In the genomic region with DNA sequence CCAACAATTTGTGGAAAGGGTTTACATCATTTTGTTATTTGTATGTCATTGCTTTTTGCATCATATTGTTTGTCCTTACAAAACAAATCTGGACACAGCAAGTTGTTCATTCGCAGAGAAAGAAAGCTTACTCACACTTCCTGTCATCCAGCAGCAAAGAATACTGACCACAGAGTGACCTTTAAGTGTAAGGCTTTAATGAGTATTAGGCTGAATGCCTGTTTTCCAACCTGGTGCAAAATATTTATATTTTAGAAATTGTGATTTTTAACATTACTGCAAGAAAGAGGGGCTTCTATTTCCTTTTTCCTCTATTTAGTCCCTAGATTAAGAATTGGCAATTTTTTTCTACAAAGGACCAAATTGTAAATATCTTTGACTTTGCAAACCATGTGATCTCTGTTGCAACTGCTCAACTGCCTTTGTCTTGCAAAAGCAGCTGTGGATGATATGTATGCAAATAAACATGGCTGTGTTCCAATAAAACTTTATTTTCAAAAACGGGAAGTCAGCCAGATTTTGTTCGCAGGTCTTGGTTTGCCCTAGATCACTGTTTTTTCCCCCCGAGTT, we compare ENCODE assay signal across 12 cellular contexts. TPM values are rescaled to one million over a fixed set of nuclear protein-coding genes. Genes with fewer than 3 reads are reported as not detected.
A peak's percentile ranks its signal among the peaks of the same experiment; 100 is the strongest.
DNase-seq lines count a peak whose midpoint lies in the region; ATAC-seq and TF ChIP-seq lines count a peak whose summit lies in the region.
"Had no signal": no experiment of that assay in that cellular context is flagged by ENCODE, and none has a peak within 500 bp of the region (broad histone marks: within the 10 kb centered on the region; RNA-seq: fewer than 3 reads in every experiment).

No MANE protein-coding gene starts in this region.

- H3K9me3 Mint-ChIP-seq in GM23338, result no peaks in the 10 kb centered on the region
- no peaks in the 10 kb centered on the region for H3K9me3 Mint-ChIP-seq in activated naive CD4-positive, alpha-beta T cell treated with anti-CD3 and anti-CD28 coated beads, Interleukin-2, amount 50 U/mL, for 72 hours

- peaks cover 5% of the 10 kb centered on the region; the same call in 1 of the 2 replicates for H3F3A ChIP-seq in GM23338 (replicated peaks; ENCODE audit: low read depth)

- no peaks in the 10 kb centered on the region for H3K36me3 Mint-ChIP-seq in GM23338 (ENCODE audit: low read depth)
- H3K36me3 Mint-ChIP-seq in activated naive CD4-positive, alpha-beta T cell treated with anti-CD3 and anti-CD28 coated beads, Interleukin-2, amount 50 U/mL, for 72 hours, result no peaks in the 10 kb centered on the region

- H3K27me3 ChIP-seq in GM23338 (ENCODE audit: insufficient read depth), result 0 out of 2 replicates have a peak, but pooled peaks cover 3% of the 10 kb centered on the region
- H3K27me3 ChIP-seq: gastrocnemius medialis had no signal

- no peaks in the 10 kb centered on the region for H3K9me2 ChIP-seq in GM23338 (ENCODE audit: insufficient read depth)

- H3K4me1 ChIP-seq in GM23338 (ENCODE audit: insufficient read depth), result peaks cover 25% of the 10 kb centered on the region

- no peak overlapping the region for H3K4me3 Mint-ChIP-seq in GM23338

- DNase-seq in GM23338 (ENCODE audit: low spot score) (no peak), OCI-M1 (lab: John Stamatoyannopoulos, UW) (peak; percentile 87), erythroblast (lab: John Stamatoyannopoulos, UW) (peak; percentile 5 to 21), pulmonary artery endothelial cell (ENCODE audit: low read depth, low spot score) (peak; percentile 67)
- DNase-seq in activated naive CD4-positive, alpha-beta T cell treated with anti-CD3 and anti-CD28 coated beads, Interleukin-2, amount 50 U/mL, for 72 hours (ENCODE audit: low spot score in 2 of 2), result no peak
- no peak for DNase-seq in activated naive CD4-positive, alpha-beta T cell treated with anti-CD3 and anti-CD28 coated beads, Interleukin-2, amount 50 U/mL, for 16 hours
- DNase-seq: activated effector memory CD4-positive, alpha-beta T cell treated with anti-CD3 and anti-CD28 coated beads, Interleukin-2, amount 50 U/mL, for 16 hours; gastrocnemius medialis; GF-D8; NCI-H2171 had no signal

- peaks cover 2% of the 10 kb centered on the region for H3K27me3 Mint-ChIP-seq in GM23338 (ENCODE audit: insufficient read depth, low read depth, poor library complexity)

- H2AFZ ChIP-seq in GM23338, result peak overlapping the region; percentile 77; the same call in 1 of the 2 replicates

- no peaks in the 10 kb centered on the region for H3K79me2 ChIP-seq in GM23338 (replicated peaks; ENCODE audit: insufficient read depth)

- TF ChIP-seq POLR2A in erythroblast (IDR thresholded peaks at IDR 0.05; ENCODE audit: low read length), result no peak

- no peak for TF ChIP-seq CTCF in GM23338 (conservative IDR thresholded peaks at IDR 0.05; ENCODE audit: low read depth in 2 of 2)

- no peak overlapping the region for H3K4me2 ChIP-seq in GM23338

- no peak overlapping the region for H3K27ac Mint-ChIP-seq in GM23338
- no peak overlapping the region for H3K27ac Mint-ChIP-seq in activated naive CD4-positive, alpha-beta T cell treated with anti-CD3 and anti-CD28 coated beads, Interleukin-2, amount 50 U/mL, for 72 hours

- H3K27ac ChIP-seq in GM23338 (ENCODE audit: low read depth), result no peak overlapping the region

- peaks cover 38% of the 10 kb centered on the region for H3K4me1 Mint-ChIP-seq in GM23338

- ATAC-seq in GM23338 (no peak), GM21423 (IDR thresholded peaks at IDR 0.05; ENCODE audit: unreplicated experiment) (no peak), HG02759 (IDR thresholded peaks at IDR 0.05; ENCODE audit: unreplicated experiment) (no peak)
- no peak for ATAC-seq in activated naive CD4-positive, alpha-beta T cell treated with anti-CD3 and anti-CD28 coated beads, Interleukin-2, amount 50 U/mL, for 72 hours
- ATAC-seq: gastrocnemius medialis had no signal

- H3K36me3 ChIP-seq in GM23338 (ENCODE audit: insufficient read depth), result no peaks in the 10 kb centered on the region
- H3K36me3 ChIP-seq: gastrocnemius medialis had no signal

- H4K20me1 ChIP-seq in GM23338 (replicated peaks; ENCODE audit: insufficient read depth), result no peaks in the 10 kb centered on the region

- H3K4me3 ChIP-seq in GM23338, result no peak overlapping the region
- H3K4me3 ChIP-seq: gastrocnemius medialis had no signal

TF ChIP-seq in GM23338, 12 proteins besides CTCF, POLR2A, EP300 and RAD21 (continues in another document):
- TF ChIP-seq ZNF331 (CRISPR knock-in tag; IDR thresholded peaks at IDR 0.05; ENCODE audit: low read depth), result no peak
- TF ChIP-seq EZH2 (IDR thresholded peaks at IDR 0.05; ENCODE audit: low read depth, unreplicated experiment), result no peak
- TF ChIP-seq, protein P1, sequence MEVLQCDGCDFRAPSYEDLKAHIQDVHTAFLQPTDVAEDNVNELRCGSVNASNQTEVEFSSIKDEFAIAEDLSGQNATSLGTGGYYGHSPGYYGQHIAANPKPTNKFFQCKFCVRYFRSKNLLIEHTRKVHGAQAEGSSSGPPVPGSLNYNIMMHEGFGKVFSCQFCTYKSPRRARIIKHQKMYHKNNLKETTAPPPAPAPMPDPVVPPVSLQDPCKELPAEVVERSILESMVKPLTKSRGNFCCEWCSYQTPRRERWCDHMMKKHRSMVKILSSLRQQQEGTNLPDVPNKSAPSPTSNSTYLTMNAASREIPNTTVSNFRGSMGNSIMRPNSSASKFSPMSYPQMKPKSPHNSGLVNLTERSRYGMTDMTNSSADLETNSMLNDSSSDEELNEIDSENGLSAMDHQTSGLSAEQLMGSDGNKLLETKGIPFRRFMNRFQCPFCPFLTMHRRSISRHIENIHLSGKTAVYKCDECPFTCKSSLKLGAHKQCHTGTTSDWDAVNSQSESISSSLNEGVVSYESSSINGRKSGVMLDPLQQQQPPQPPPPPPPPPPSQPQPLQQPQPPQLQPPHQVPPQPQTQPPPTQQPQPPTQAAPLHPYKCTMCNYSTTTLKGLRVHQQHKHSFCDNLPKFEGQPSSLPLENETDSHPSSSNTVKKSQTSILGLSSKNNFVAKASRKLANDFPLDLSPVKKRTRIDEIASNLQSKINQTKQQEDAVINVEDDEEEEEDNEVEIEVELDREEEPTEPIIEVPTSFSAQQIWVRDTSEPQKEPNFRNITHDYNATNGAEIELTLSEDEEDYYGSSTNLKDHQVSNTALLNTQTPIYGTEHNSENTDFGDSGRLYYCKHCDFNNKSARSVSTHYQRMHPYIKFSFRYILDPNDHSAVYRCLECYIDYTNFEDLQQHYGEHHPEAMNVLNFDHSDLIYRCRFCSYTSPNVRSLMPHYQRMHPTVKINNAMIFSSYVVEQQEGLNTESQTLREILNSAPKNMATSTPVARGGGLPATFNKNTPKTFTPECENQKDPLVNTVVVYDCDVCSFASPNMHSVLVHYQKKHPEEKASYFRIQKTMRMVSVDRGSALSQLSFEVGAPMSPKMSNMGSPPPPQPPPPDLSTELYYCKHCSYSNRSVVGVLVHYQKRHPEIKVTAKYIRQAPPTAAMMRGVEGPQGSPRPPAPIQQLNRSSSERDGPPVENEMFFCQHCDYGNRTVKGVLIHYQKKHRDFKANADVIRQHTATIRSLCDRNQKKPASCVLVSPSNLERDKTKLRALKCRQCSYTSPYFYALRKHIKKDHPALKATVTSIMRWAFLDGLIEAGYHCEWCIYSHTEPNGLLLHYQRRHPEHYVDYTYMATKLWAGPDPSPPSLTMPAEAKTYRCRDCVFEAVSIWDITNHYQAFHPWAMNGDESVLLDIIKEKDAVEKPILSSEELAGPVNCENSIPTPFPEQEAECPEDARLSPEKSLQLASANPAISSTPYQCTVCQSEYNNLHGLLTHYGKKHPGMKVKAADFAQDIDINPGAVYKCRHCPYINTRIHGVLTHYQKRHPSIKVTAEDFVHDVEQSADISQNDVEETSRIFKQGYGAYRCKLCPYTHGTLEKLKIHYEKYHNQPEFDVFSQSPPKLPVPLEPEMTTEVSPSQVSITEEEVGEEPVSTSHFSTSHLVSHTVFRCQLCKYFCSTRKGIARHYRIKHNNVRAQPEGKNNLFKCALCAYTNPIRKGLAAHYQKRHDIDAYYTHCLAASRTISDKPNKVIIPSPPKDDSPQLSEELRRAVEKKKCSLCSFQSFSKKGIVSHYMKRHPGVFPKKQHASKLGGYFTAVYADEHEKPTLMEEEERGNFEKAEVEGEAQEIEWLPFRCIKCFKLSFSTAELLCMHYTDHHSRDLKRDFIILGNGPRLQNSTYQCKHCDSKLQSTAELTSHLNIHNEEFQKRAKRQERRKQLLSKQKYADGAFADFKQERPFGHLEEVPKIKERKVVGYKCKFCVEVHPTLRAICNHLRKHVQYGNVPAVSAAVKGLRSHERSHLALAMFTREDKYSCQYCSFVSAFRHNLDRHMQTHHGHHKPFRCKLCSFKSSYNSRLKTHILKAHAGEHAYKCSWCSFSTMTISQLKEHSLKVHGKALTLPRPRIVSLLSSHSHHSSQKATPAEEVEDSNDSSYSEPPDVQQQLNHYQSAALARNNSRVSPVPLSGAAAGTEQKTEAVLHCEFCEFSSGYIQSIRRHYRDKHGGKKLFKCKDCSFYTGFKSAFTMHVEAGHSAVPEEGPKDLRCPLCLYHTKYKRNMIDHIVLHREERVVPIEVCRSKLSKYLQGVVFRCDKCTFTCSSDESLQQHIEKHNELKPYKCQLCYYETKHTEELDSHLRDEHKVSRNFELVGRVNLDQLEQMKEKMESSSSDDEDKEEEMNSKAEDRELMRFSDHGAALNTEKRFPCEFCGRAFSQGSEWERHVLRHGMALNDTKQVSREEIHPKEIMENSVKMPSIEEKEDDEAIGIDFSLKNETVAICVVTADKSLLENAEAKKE (CRISPR knock-in tag; IDR thresholded peaks at IDR 0.05), result no peak
- no peak for TF ChIP-seq NANOG (IDR thresholded peaks at IDR 0.05; ENCODE audit: borderline replicate concordance)
- TF ChIP-seq EZH2phosphoT487 (IDR thresholded peaks at IDR 0.05; ENCODE audit: unreplicated experiment), result no peak
- TF ChIP-seq CREB1 (CRISPR knock-in tag; IDR thresholded peaks at IDR 0.05; ENCODE audit: low read depth), result no peak

RNA-seq across cellular contexts. Expression of a gene that starts 27.8 kb away (rescaled TPM):
- 439 and 441 TPM in 2 replicates for total RNA-seq in GM23338 (2014; rRNA removed; shearing (Covaris generic))
- polyA plus RNA-seq in GM23338 (2016; fragmentation: Nextera tagmentation; extraction: Ambion mirVana), result 309 and 317 TPM in 2 replicates
- 1,760 and 1,777 TPM in 2 replicates for total RNA-seq in pulmonary artery endothelial cell
- 10 to 100 TPM; 37.4 to 74.7 TPM for total RNA-seq in activated naive CD4-positive, alpha-beta T cell treated with anti-CD3 and anti-CD28 coated beads, Interleukin-2, amount 50 U/mL, for 72 hours

Comparison
In these comparisons a context has a peak if more than half of its experiments do, and no peak if none do; other contexts are left out.
1. DNase-seq: peak in OCI-M1 (single experiment), erythroblast (2 of 2) and pulmonary artery endothelial cell (single experiment); none in GM23338 (single experiment), activated naive CD4-positive, alpha-beta T cell treated with anti-CD3 and anti-CD28 coated beads, Interleukin-2, amount 50 U/mL, for 72 hours (0 of 2) and activated naive CD4-positive, alpha-beta T cell treated with anti-CD3 and anti-CD28 coated beads, Interleukin-2, amount 50 U/mL, for 16 hours (single experiment).